19 cellular contexts compared by ENCODE assay signal in the genomic region with DNA sequence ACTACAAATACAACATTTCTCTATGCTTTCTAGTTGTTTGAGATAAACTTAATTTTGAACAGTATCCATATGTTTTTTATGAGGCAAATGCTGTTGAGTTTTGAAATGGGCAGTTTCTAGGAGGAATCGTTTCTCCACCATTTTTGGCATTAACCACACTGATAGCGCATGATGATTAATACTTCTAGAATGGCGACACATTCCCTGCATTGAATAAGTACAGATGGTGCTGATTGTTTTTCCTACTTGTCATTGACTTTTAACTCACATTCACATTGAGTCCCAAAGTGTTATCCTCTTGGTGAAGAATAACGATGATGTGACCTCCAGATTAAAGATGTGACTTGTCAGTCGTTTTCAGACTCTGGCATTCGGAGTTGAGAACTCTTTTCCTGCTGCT. TPM values are rescaled to one million over a fixed set of nuclear protein-coding genes. Genes with fewer than 3 reads are reported as not detected.
DNase-seq lines count a peak whose midpoint lies in the region; ATAC-seq lines count a peak whose summit lies in the region.
"Had no signal": no experiment of that assay in that cellular context is flagged by ENCODE, and none has a peak within 500 bp of the region (broad histone marks: within the 10 kb centered on the region; RNA-seq: fewer than 3 reads in every experiment).

No MANE protein-coding gene starts in this region.

- H3K27me3 ChIP-seq in adipocyte (replicated peaks; ENCODE audit: control insufficient read depth, insufficient read depth, low read length) (no peaks in the 10 kb centered on the region), HAP-1 (ENCODE audit: low read depth) (no peaks in the 10 kb centered on the region; the same call in 1 of the 2 replicates)

- DNase-seq in A172 (ENCODE audit: low spot score) (peak; percentile 63), GM03348 (ENCODE audit: low spot score) (peak; percentile 61), adipocyte (ENCODE audit: low read depth) (no peak), hepatic stellate cell (ENCODE audit: low spot score) (peak; percentile 6), NCI-H1092 (lab: John Stamatoyannopoulos, UW) (no peak), D341Med (ENCODE audit: low spot score) (no peak), HAP-1 (ENCODE audit: low spot score in 2 of 2) (no peak)
- no peak for DNase-seq in stimulated activated naive CD8-positive, alpha-beta T cell treated with anti-CD3 and anti-CD28 coated beads, Interleukin-15, Interleukin-2, amounts not matched to agents 100 U/mL and 50 U/mL, for 24 hours
- DNase-seq: activated CD4-positive, alpha-beta memory T cell treated with anti-CD3 and anti-CD28 coated beads for 36 hours; activated naive CD8-positive, alpha-beta T cell treated with anti-CD3 and anti-CD28 coated beads, Interleukin-2, amount 10 ng/mL, durations not matched to agents 7 days and 5 days; activated T-cell treated with anti-CD3 and anti-CD28 coated beads, Interleukin-2, amount 50 U/mL, for 48 hours; AML-193; cerebellar nuclear complex; endodermal cell; glutamatergic neuron; NCI-H187; NCI-H526 treated with DMSO at 0.1 percent for 48 hours; SW 1271 had no signal

- in situ Hi-C loops in HAP-1 (cut with MboI; ENCODE audit: low sequenced_read_pairs) = no loop called here

- peak overlapping the region; percentile 35 for H3K9ac ChIP-seq in adipocyte (ENCODE audit: low read length)

- H3K36me3 ChIP-seq in adipocyte (ENCODE audit: control insufficient read depth, insufficient read depth, low read length, severe bottlenecking) (no peaks in the 10 kb centered on the region), HAP-1 (replicated peaks) (no peaks in the 10 kb centered on the region)

- H3K9me3 ChIP-seq in adipocyte (ENCODE audit: control insufficient read depth, low read length) (no peaks in the 10 kb centered on the region), HAP-1 (no peaks in the 10 kb centered on the region)

- no peak for ATAC-seq in stimulated activated naive CD8-positive, alpha-beta T cell treated with anti-CD3 and anti-CD28 coated beads, Interleukin-15, Interleukin-2, amounts not matched to agents 100 U/mL and 50 U/mL, for 24 hours

- H3K4me1 ChIP-seq in adipocyte (ENCODE audit: control insufficient read depth, insufficient read depth, low read length) (peaks cover 16% of the 10 kb centered on the region), HAP-1 (no peaks in the 10 kb centered on the region)

- peak overlapping the region; percentile 46 for H3K4me3 ChIP-seq in adipocyte (ENCODE audit: low read length)
- no peak overlapping the region for H3K4me3 ChIP-seq in HAP-1

RNA-seq across cellular contexts. Expression of a gene that starts 6.5 kb away (rescaled TPM):
- total RNA-seq in A172 (2014; rRNA removed; shearing (Covaris generic)) = not detected in 2 replicates
- total RNA-seq: activated CD4-positive, alpha-beta memory T cell treated with anti-CD3 and anti-CD28 coated beads for 36 hours; activated naive CD8-positive, alpha-beta T cell treated with anti-CD3 and anti-CD28 coated beads, Interleukin-2, amount 10 ng/mL, durations not matched to agents 7 days and 5 days had no signal

RNA-seq across cellular contexts. Expression of a gene that starts 47.8 kb away (rescaled TPM):
- not detected in 2 replicates for total RNA-seq in A172 (2014; rRNA removed; shearing (Covaris generic))
- total RNA-seq: activated CD4-positive, alpha-beta memory T cell treated with anti-CD3 and anti-CD28 coated beads for 36 hours; activated naive CD8-positive, alpha-beta T cell treated with anti-CD3 and anti-CD28 coated beads, Interleukin-2, amount 10 ng/mL, durations not matched to agents 7 days and 5 days; endodermal cell; mesothelial cell of epicardium had no signal

Comparison
In these comparisons a context has a peak if more than half of its experiments do, and no peak if none do; other contexts are left out.
1. DNase-seq: peak in A172 (single experiment), GM03348 (single experiment) and hepatic stellate cell (single experiment); none in adipocyte (single experiment), NCI-H1092 (single experiment), D341Med (single experiment), HAP-1 (0 of 2) and stimulated activated naive CD8-positive, alpha-beta T cell treated with anti-CD3 and anti-CD28 coated beads, Interleukin-15, Interleukin-2, amounts not matched to agents 100 U/mL and 50 U/mL, for 24 hours (single experiment).